29 cellular contexts compared by ENCODE assay signal in the genomic region with DNA sequence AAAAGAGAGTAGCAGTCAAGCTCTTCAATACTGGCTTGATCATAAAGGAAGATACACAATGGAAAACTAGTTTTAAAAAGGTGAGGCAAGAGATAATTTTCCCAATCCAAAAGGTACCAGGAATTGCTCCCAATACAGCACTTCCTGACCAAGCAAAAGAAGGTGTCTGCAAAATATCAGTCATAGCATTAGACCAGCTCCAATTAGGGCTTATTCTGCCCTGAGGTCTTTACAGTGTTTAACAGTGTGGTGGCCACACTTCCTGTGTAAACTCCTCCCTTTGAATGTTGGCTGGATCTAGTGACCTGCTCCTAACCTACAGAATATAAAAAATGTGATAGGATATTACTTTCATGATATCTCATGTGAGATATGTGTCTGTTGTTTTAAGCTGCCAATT. TPM values are rescaled to one million over a fixed set of nuclear protein-coding genes. Genes with fewer than 3 reads are reported as not detected.
DNase-seq lines count a peak whose midpoint lies in the region; ATAC-seq and TF ChIP-seq lines count a peak whose summit lies in the region.
"Had no signal": no experiment of that assay in that cellular context is flagged by ENCODE, and none has a peak within 500 bp of the region (broad histone marks: within the 10 kb centered on the region; RNA-seq: fewer than 3 reads in every experiment).

No MANE protein-coding gene starts in this region.

- DNase-seq in A172 (ENCODE audit: low spot score) (peak; percentile 38), OCI-LY7 (ENCODE audit: low spot score) (no peak), right cardiac atrium (no peak)
- no peak for DNase-seq in CD8-positive, alpha-beta memory T cell
- DNase-seq in activated naive CD4-positive, alpha-beta T cell (lab: John Stamatoyannopoulos, UW) = no peak
- DNase-seq: activated CD4-positive, alpha-beta T cell treated with anti-CD3 and anti-CD28 coated beads for 1 hour; activated naive CD4-positive, alpha-beta T cell treated with Interleukin-2 at 50 U/mL for 16 hours; activated T-cell treated with anti-CD3 and anti-CD28 coated beads, Interleukin-2, amount 50 U/mL, for 48 hours; amygdala; colonic mucosa; GOT3; NCI-H1092 treated with DMSO at 0.1 percent for 48 hours; NCI-H187; NCI-H2171; NCI-H524; SHP77 treated with DMSO at 0.1 percent for 48 hours; stimulated activated CD4-positive, alpha-beta T cell treated with anti-CD3 and anti-CD28 coated beads, Interleukin-12 subunit alpha, Interleukin-12 subunit beta, amount 100 ng/mL, for 4 hours; stimulated activated CD4-positive, alpha-beta T cell treated with anti-CD3 and anti-CD28 coated beads, Interleukin-4, amount 100 ng/mL, for 1 hour; substantia nigra had no signal

- peaks cover 0 to 11% (median 5%) of the 10 kb centered on the region in 5 donors for H3K9me3 Mint-ChIP-seq in CD8-positive, alpha-beta memory T cell
- no peaks in the 10 kb centered on the region for H3K9me3 Mint-ChIP-seq in dendritic cell treated with granulocyte-macrophage colony-stimulating factor and Interleukin-4, amounts not matched to agents 40 ng/mL and 50 ng/mL, for 4 days
- H3K9me3 Mint-ChIP-seq: memory B cell; stimulated activated effector memory CD8-positive, alpha-beta T cell treated with anti-CD3 and anti-CD28 coated beads, Interleukin-12 subunit alpha, Interleukin-12 subunit beta, amount 100 ng/mL, for 72 hours; type B pancreatic cell had no signal

- H3K36me3 ChIP-seq in CD8-positive, alpha-beta memory T cell (ENCODE audit: insufficient read depth, low read length) = no peaks in the 10 kb centered on the region
- no peaks in the 10 kb centered on the region for H3K36me3 ChIP-seq in OCI-LY7 (ENCODE audit: insufficient read depth, low read length)
- H3K36me3 ChIP-seq: colonic mucosa, neutrophil had no signal

- H4K20me1 ChIP-seq in OCI-LY7 (ENCODE audit: insufficient read depth, low read length) = no peaks in the 10 kb centered on the region

- CTCF ChIA-PET in CD8-positive, alpha-beta memory T cell (lab: Charles Lee) = interaction anchor here (0.6 to 1.5 kb wide), 4 partner anchors 22 to 261 kb away, joined by 3 to 6 read pairs (median 3); a partner anchor contains a TSS
- CTCF ChIA-PET in OCI-LY7 (lab: Charles Lee; ENCODE audit: unreplicated experiment) = no interaction called here

- TF ChIP-seq CTCF in OCI-LY7 (conservative IDR thresholded peaks at IDR 0.05; ENCODE audit: low read length) = no peak

- H2AFZ ChIP-seq in OCI-LY7 (ENCODE audit: low read length) = peak overlapping the region; percentile 7; the same call in 1 of the 2 replicates

- H3K27me3 ChIP-seq in CD8-positive, alpha-beta memory T cell (ENCODE audit: insufficient read depth, low read length, poor library complexity, severe bottlenecking) = no peaks in the 10 kb centered on the region
- no peaks in the 10 kb centered on the region for H3K27me3 ChIP-seq in right cardiac atrium (ENCODE audit: control insufficient read depth, insufficient read depth)
- H3K27me3 ChIP-seq: colonic mucosa had no signal

- peaks cover 0 to 27% of the 10 kb centered on the region in 2 donors for H3K27me3 Mint-ChIP-seq in CD8-positive, alpha-beta memory T cell
- H3K27me3 Mint-ChIP-seq in dendritic cell treated with granulocyte-macrophage colony-stimulating factor and Interleukin-4, amounts not matched to agents 40 ng/mL and 50 ng/mL, for 4 days = peaks cover 13% of the 10 kb centered on the region
- H3K27me3 Mint-ChIP-seq: memory B cell had no signal

- peak overlapping the region in 6 of 8 donors; percentile 13 to 100 (median 36) for H3K27ac Mint-ChIP-seq in CD8-positive, alpha-beta memory T cell
- H3K27ac Mint-ChIP-seq in dendritic cell treated with granulocyte-macrophage colony-stimulating factor and Interleukin-4, amounts not matched to agents 40 ng/mL and 50 ng/mL, for 4 days = peak overlapping the region; percentile 9
- H3K27ac Mint-ChIP-seq: memory B cell, progenitor cell of endocrine pancreas, type B pancreatic cell had no signal

- ATAC-seq in right cardiac atrium (no peak), HG03439 (IDR thresholded peaks at IDR 0.05; ENCODE audit: unreplicated experiment) (no peak)
- ATAC-seq: Panc1; sciatic nerve; stimulated activated effector memory CD8-positive, alpha-beta T cell treated with anti-CD3 and anti-CD28 coated beads, Interleukin-12 subunit alpha, Interleukin-12 subunit beta, amount 100 ng/mL, for 72 hours had no signal

- no TSS peak for BruUV-seq in OCI-LY7 (replicated peaks; lab: Mats Ljungman, UMichigan)

- no peak overlapping the region for H3K27ac ChIP-seq in CD8-positive, alpha-beta memory T cell (ENCODE audit: low read depth, low read length)
- H3K27ac ChIP-seq in OCI-LY7 (ENCODE audit: low read depth, low read length, poor library complexity, severe bottlenecking) = no peak overlapping the region
- H3K27ac ChIP-seq in right cardiac atrium (ENCODE audit: low read length) = no peak overlapping the region
- H3K27ac ChIP-seq: C4-2B, colonic mucosa, neutrophil had no signal

- H3K9me2 ChIP-seq in OCI-LY7 (ENCODE audit: insufficient read depth, low read length) = no peaks in the 10 kb centered on the region

- H3K36me3 Mint-ChIP-seq in CD8-positive, alpha-beta memory T cell = peaks cover 0 to 4% (median 0%) of the 10 kb centered on the region in 3 donors
- H3K36me3 Mint-ChIP-seq in dendritic cell treated with granulocyte-macrophage colony-stimulating factor and Interleukin-4, amounts not matched to agents 40 ng/mL and 50 ng/mL, for 4 days (ENCODE audit: low read depth) = peaks cover 10% of the 10 kb centered on the region
- H3K36me3 Mint-ChIP-seq: memory B cell, type B pancreatic cell had no signal

- H3K79me2 ChIP-seq in OCI-LY7 (ENCODE audit: insufficient read depth, low read depth, low read length) = no peaks in the 10 kb centered on the region

- H3K9me3 ChIP-seq in CD8-positive, alpha-beta memory T cell (ENCODE audit: low read length) = no peaks in the 10 kb centered on the region
- H3K9me3 ChIP-seq in OCI-LY7 (ENCODE audit: low read length) = no peaks in the 10 kb centered on the region
- no peaks in the 10 kb centered on the region for H3K9me3 ChIP-seq in right cardiac atrium (ENCODE audit: control insufficient read depth, low read length)
- H3K9me3 ChIP-seq: colonic mucosa, neutrophil had no signal

- peaks cover 63 to 85% (median 79%) of the 10 kb centered on the region in 3 donors for H3K4me1 Mint-ChIP-seq in CD8-positive, alpha-beta memory T cell
- peaks cover 33% of the 10 kb centered on the region for H3K4me1 Mint-ChIP-seq in dendritic cell treated with granulocyte-macrophage colony-stimulating factor and Interleukin-4, amounts not matched to agents 40 ng/mL and 50 ng/mL, for 4 days (ENCODE audit: low read depth)

- intact Hi-C loops in OCI-LY7 (cut with micrococcal nuclease; ENCODE audit: unreplicated experiment) (no loop called here), right cardiac atrium (cut with DNase I) (no loop called here)
- intact Hi-C loops in dendritic cell treated with granulocyte-macrophage colony-stimulating factor and Interleukin-4, amounts not matched to agents 40 ng/mL and 50 ng/mL, for 4 days (cut with micrococcal nuclease) = no loop called here

- H3K4me3 ChIP-seq in CD8-positive, alpha-beta memory T cell (ENCODE audit: low read length) = no peak overlapping the region
- no peak overlapping the region for H3K4me3 ChIP-seq in OCI-LY7 (ENCODE audit: low read depth, low read length, poor library complexity, severe bottlenecking)
- no peak overlapping the region for H3K4me3 ChIP-seq in right cardiac atrium (ENCODE audit: low read length)
- H3K4me3 ChIP-seq: colonic mucosa had no signal

- POLR2A ChIA-PET in CD8-positive, alpha-beta memory T cell (lab: Charles Lee) = interaction anchor here (0.6 to 1.3 kb wide), 3 partner anchors 12 to 37 kb away, joined by 3 to 4 read pairs (median 3); a partner anchor contains a TSS
- POLR2A ChIA-PET in OCI-LY7 (lab: Charles Lee) = interaction anchor here (0.6 to 1.5 kb wide), 4 partner anchors 13 to 336 kb away, joined by 3 to 9 read pairs (median 4); a partner anchor contains a TSS

- no peak overlapping the region for H3K4me2 ChIP-seq in OCI-LY7 (ENCODE audit: low read length)

- peaks cover 19% of the 10 kb centered on the region for H3K4me1 ChIP-seq in CD8-positive, alpha-beta memory T cell (ENCODE audit: insufficient read depth, low read length)
- H3K4me1 ChIP-seq in OCI-LY7 (ENCODE audit: insufficient read depth, low read length, poor library complexity, severe bottlenecking) = peaks cover 38% of the 10 kb centered on the region
- H3K4me1 ChIP-seq in right cardiac atrium (ENCODE audit: control insufficient read depth, insufficient read depth, low read length) = peaks cover 2% of the 10 kb centered on the region
- H3K4me1 ChIP-seq: colonic mucosa had no signal

- peak overlapping the region in 2 of 7 donors; percentile 33 to 40 for H3K4me3 Mint-ChIP-seq in CD8-positive, alpha-beta memory T cell
- no peak overlapping the region for H3K4me3 Mint-ChIP-seq in dendritic cell treated with granulocyte-macrophage colony-stimulating factor and Interleukin-4, amounts not matched to agents 40 ng/mL and 50 ng/mL, for 4 days
- H3K4me3 Mint-ChIP-seq: memory B cell; stimulated activated effector memory CD8-positive, alpha-beta T cell treated with anti-CD3 and anti-CD28 coated beads, Interleukin-12 subunit alpha, Interleukin-12 subunit beta, amount 100 ng/mL, for 72 hours; type B pancreatic cell had no signal

RNA-seq across cellular contexts. Expression of a gene that starts 57.2 kb away (rescaled TPM):
- 9.9 and 13.3 TPM in 2 replicates for total RNA-seq in A172 (2014; rRNA removed; shearing (Covaris generic))
- total RNA-seq in CD8-positive, alpha-beta memory T cell = 10 to 100 TPM; 36.4 to 38.7 TPM
- polyA plus RNA-seq in CD8-positive, alpha-beta memory T cell = 174 TPM
- 47.9 and 54.5 TPM in 2 replicates for total RNA-seq in OCI-LY7 (2014; rRNA removed; shearing (Covaris generic))
- 70.8 and 95.7 TPM in 2 replicates for total RNA-seq in OCI-LY7 (2022)
- 10 to 100 TPM in 3 of 4 donors, 1 to 10 TPM in 1; 7.2 to 24.3 (median 14.2) TPM for total RNA-seq in right cardiac atrium
- polyA plus RNA-seq in right cardiac atrium = 7.8 TPM
